In genomic region chr16:10918294-10919002, GRCh38 we compare ENCODE assay signal across 8 cellular contexts.
A peak's percentile ranks its signal among the peaks of the same experiment; 100 is the strongest.
DNase-seq lines count a peak whose midpoint lies in the region; ATAC-seq lines count a peak whose summit lies in the region.

No MANE protein-coding gene starts in this region.

- no peak overlapping the region for H3K27ac Mint-ChIP-seq in central memory CD8-positive, alpha-beta T cell (ENCODE audit: low read depth)

- no peaks in the 10 kb centered on the region for H3K9me3 Mint-ChIP-seq in central memory CD8-positive, alpha-beta T cell

- no peaks in the 10 kb centered on the region for H3K27me3 Mint-ChIP-seq in central memory CD8-positive, alpha-beta T cell

- peak; percentile 70 for DNase-seq in COR-L47 (lab: John Stamatoyannopoulos, UW)
- peak; percentile 69 for DNase-seq in NCI-H2227 treated with DMSO at 0.1 percent for 48 hours (lab: John Stamatoyannopoulos, UW)
- peak; percentile 54 to 87 (median 62) for DNase-seq in activated CD4-positive, CD25-positive, alpha-beta regulatory T cell (lab: John Stamatoyannopoulos, UW)
- peak; percentile 70 to 77 for DNase-seq in central memory CD8-positive, alpha-beta T cell (ENCODE audit: low spot score in 2 of 2)
- DNase-seq in kidney tubule cell (ENCODE audit: low spot score) = peak; percentile 90
- DNase-seq in stimulated activated CD4-positive, alpha-beta T cell treated with anti-CD3 and anti-CD28 coated beads, Interleukin-1b, Interleukin-23, amount 100 ng/mL, for 24 hours (ENCODE audit: low read depth in 4 of 4, low spot score in 1 of 4) = peak; percentile 68 to 76 (median 74)

- H3K4me1 Mint-ChIP-seq in central memory CD8-positive, alpha-beta T cell = no peaks in the 10 kb centered on the region

- ATAC-seq in HG02610 (IDR thresholded peaks at IDR 0.05; ENCODE audit: unreplicated experiment) (peak; percentile 50), GM21381 (IDR thresholded peaks at IDR 0.05; ENCODE audit: unreplicated experiment) (no peak)
- peak; percentile 49 for ATAC-seq in central memory CD8-positive, alpha-beta T cell (replicated peaks; ENCODE audit: extremely low read depth, poor library complexity, severe bottlenecking)

- peaks cover 16% of the 10 kb centered on the region for H3K36me3 Mint-ChIP-seq in central memory CD8-positive, alpha-beta T cell (ENCODE audit: insufficient read depth)

- no peak overlapping the region for H3K4me3 Mint-ChIP-seq in central memory CD8-positive, alpha-beta T cell
